8 cellular contexts compared by ENCODE assay signal in genomic region chrX:30653415-30654131, GRCh38. TPM values are rescaled to one million over a fixed set of nuclear protein-coding genes. Genes with fewer than 3 reads are reported as not detected.
DNase-seq lines count a peak whose midpoint lies in the region; ATAC-seq and TF ChIP-seq lines count a peak whose summit lies in the region.

GK (plus strand) TSS chrX:30653423; CDS start chrX:30653538, 115 bp downstream.

- TSS peak; percentile 46 for BruUV-seq in Caco-2 (replicated peaks; lab: Mats Ljungman, UMichigan)

- TF ChIP-seq CTCF in Caco-2 (IDR thresholded peaks at IDR 0.05; ENCODE audit: insufficient read depth in 1 of 2, low read depth in 1 of 2, low read length in 1 of 2, severe bottlenecking in 1 of 2, unreplicated experiment in 1 of 2) (no peak), fibroblast of mammary gland (conservative IDR thresholded peaks at IDR 0.05; ENCODE audit: control insufficient read depth, insufficient read depth, low read depth, low read length) (no peak), neural crest cell (conservative IDR thresholded peaks at IDR 0.05) (no peak)

- DNase-seq in Caco-2: peak in 1 of 2 experiments; percentile 24
- DNase-seq in activated CD4-positive, alpha-beta memory T cell treated with anti-CD3 and anti-CD28 coated beads, Interleukin-2, amount 10 ng/mL, durations not matched to agents 7 days and 5 days: no peak
- DNase-seq in fibroblast of mammary gland (ENCODE audit: low read depth): no peak
- DNase-seq in neural crest cell (ENCODE audit: low read depth, low spot score): no peak
- no peak for DNase-seq in NCI-H1694 treated with DMSO at 0.1 percent for 48 hours (lab: John Stamatoyannopoulos, UW)
- DNase-seq in NCI-H1436 treated with DMSO at 0.1 percent for 48 hours (lab: John Stamatoyannopoulos, UW): no peak

- H3K27ac Mint-ChIP-seq in Caco-2 (ENCODE audit: unreplicated experiment) (peak within 1 kb of the TSS; percentile 94), neural crest cell (ENCODE audit: unreplicated experiment) (peak within 1 kb of the TSS; percentile 97)
- H3K27ac Mint-ChIP-seq in activated CD4-positive, alpha-beta memory T cell treated with anti-CD3 and anti-CD28 coated beads, Interleukin-2, amount 10 ng/mL, durations not matched to agents 7 days and 5 days: peak within 1 kb of the TSS; percentile 96

- H3K27me3 ChIP-seq in Caco-2 (replicated peaks; ENCODE audit: control insufficient read depth, insufficient read depth, low read length): no peaks in the 10 kb centered on the region

- ATAC-seq in GM19463 (IDR thresholded peaks at IDR 0.05; ENCODE audit: unreplicated experiment) (peak; percentile 1), HG03575 (IDR thresholded peaks at IDR 0.05; ENCODE audit: extremely low read depth, insufficient number of reproducible peaks, low FRiP score, unreplicated experiment) (peak; percentile 1)

- no peaks in the 10 kb centered on the region for H3K4me1 ChIP-seq in Caco-2

- H3K36me3 ChIP-seq in Caco-2 (ENCODE audit: control insufficient read depth, insufficient read depth, low read length): no peaks in the 10 kb centered on the region

- no peaks in the 10 kb centered on the region for H3K27me3 Mint-ChIP-seq in Caco-2 (ENCODE audit: insufficient read depth, unreplicated experiment)
- no peaks in the 10 kb centered on the region for H3K27me3 Mint-ChIP-seq in activated CD4-positive, alpha-beta memory T cell treated with anti-CD3 and anti-CD28 coated beads, Interleukin-2, amount 10 ng/mL, durations not matched to agents 7 days and 5 days
- no peaks in the 10 kb centered on the region for H3K27me3 Mint-ChIP-seq in neural crest cell (ENCODE audit: low read depth)

- H3K4me3 Mint-ChIP-seq in Caco-2 (ENCODE audit: unreplicated experiment) (peak within 1 kb of the TSS; percentile 93), neural crest cell (peak within 1 kb of the TSS; percentile 91)
- peak within 1 kb of the TSS; percentile 84 for H3K4me3 Mint-ChIP-seq in activated CD4-positive, alpha-beta memory T cell treated with anti-CD3 and anti-CD28 coated beads, Interleukin-2, amount 10 ng/mL, durations not matched to agents 7 days and 5 days

- CTCF ChIA-PET in Caco-2 (lab: Charles Lee): no interaction called here
- CTCF ChIA-PET in activated CD4-positive, alpha-beta memory T cell treated with anti-CD3 and anti-CD28 coated beads, Interleukin-2, amount 10 ng/mL, durations not matched to agents 7 days and 5 days (lab: Charles Lee): no interaction called here

- intact Hi-C loops in Caco-2 (cut with micrococcal nuclease; ENCODE audit: unreplicated experiment): no loop called here

- peaks cover 12% of the 10 kb centered on the region for H3K4me1 Mint-ChIP-seq in Caco-2 (ENCODE audit: low read depth, unreplicated experiment)
- peaks cover 60% of the 10 kb centered on the region for H3K4me1 Mint-ChIP-seq in activated CD4-positive, alpha-beta memory T cell treated with anti-CD3 and anti-CD28 coated beads, Interleukin-2, amount 10 ng/mL, durations not matched to agents 7 days and 5 days
- peaks cover 25% of the 10 kb centered on the region for H3K4me1 Mint-ChIP-seq in neural crest cell

- H3K4me3 ChIP-seq in Caco-2 (ENCODE audit: low read depth, low read length) (peak within 1 kb of the TSS; percentile 66), fibroblast of mammary gland (ENCODE audit: control insufficient read depth, low read depth, low read length) (peak within 1 kb of the TSS; percentile 69)

- no peaks in the 10 kb centered on the region for H3K9me3 ChIP-seq in Caco-2

- H3K36me3 Mint-ChIP-seq in Caco-2 (ENCODE audit: insufficient read depth, unreplicated experiment): peaks cover 7% of the 10 kb centered on the region
- peaks cover 12% of the 10 kb centered on the region for H3K36me3 Mint-ChIP-seq in activated CD4-positive, alpha-beta memory T cell treated with anti-CD3 and anti-CD28 coated beads, Interleukin-2, amount 10 ng/mL, durations not matched to agents 7 days and 5 days (ENCODE audit: low read depth)
- H3K36me3 Mint-ChIP-seq in neural crest cell (ENCODE audit: low read depth): no peaks in the 10 kb centered on the region

- POLR2A ChIA-PET in Caco-2 (lab: Charles Lee): no interaction called here
- POLR2A ChIA-PET in activated CD4-positive, alpha-beta memory T cell treated with anti-CD3 and anti-CD28 coated beads, Interleukin-2, amount 10 ng/mL, durations not matched to agents 7 days and 5 days (lab: Charles Lee): interaction anchor here (1.0 to 3.3 kb wide), 3 partner anchors 62 to 235 kb away, joined by 3 to 15 read pairs (median 11); partner anchors contain the start of genes TAB3 and TASL

- H3K9me3 Mint-ChIP-seq in Caco-2 (ENCODE audit: unreplicated experiment) (no peaks in the 10 kb centered on the region), neural crest cell (no peaks in the 10 kb centered on the region)
- no peaks in the 10 kb centered on the region for H3K9me3 Mint-ChIP-seq in activated CD4-positive, alpha-beta memory T cell treated with anti-CD3 and anti-CD28 coated beads, Interleukin-2, amount 10 ng/mL, durations not matched to agents 7 days and 5 days

RNA-seq across cellular contexts. Expression of gene GK, which starts in this region (rescaled TPM):
- 5.6 and 6.5 TPM in 2 replicates for total RNA-seq in Caco-2 (2022)
- 10 to 100 TPM; 34.2 to 37.5 TPM for total RNA-seq in activated CD4-positive, alpha-beta memory T cell treated with anti-CD3 and anti-CD28 coated beads, Interleukin-2, amount 10 ng/mL, durations not matched to agents 7 days and 5 days
- 16.9 and 17.3 TPM in 2 replicates for total RNA-seq in neural crest cell
